ENCODE assay signal across 14 cellular contexts in genomic region chr16:8862309-8863130, GRCh38. TPM values are rescaled to one million over a fixed set of nuclear protein-coding genes. Genes with fewer than 3 reads are reported as not detected.
DNase-seq lines count a peak whose midpoint lies in the region; ATAC-seq and TF ChIP-seq lines count a peak whose summit lies in the region.
"Had no signal": no experiment of that assay in that cellular context is flagged by ENCODE, and none has a peak within 500 bp of the region (broad histone marks: within the 10 kb centered on the region; RNA-seq: fewer than 3 reads in every experiment).

No MANE protein-coding gene starts in this region.

- H3K27me3 ChIP-seq in left lung = no peaks in the 10 kb centered on the region
- H3K27me3 ChIP-seq in subcutaneous abdominal adipose tissue (ENCODE audit: control insufficient read depth in 5 of 5, insufficient read depth in 4 of 5, low read length in 5 of 5) = no peaks in the 10 kb centered on the region

- peaks cover 0 to 8% of the 10 kb centered on the region in 2 donors for H3K36me3 Mint-ChIP-seq in activated T-cell treated with anti-CD3 and anti-CD28 coated beads, Interleukin-2, amount 50 U/mL, for 72 hours (ENCODE audit: insufficient read depth in 2 of 2)
- H3K36me3 Mint-ChIP-seq in activated T-cell treated with anti-CD3 and anti-CD28 coated beads, Interleukin-2, amount 50 U/mL, for 4 hours (ENCODE audit: insufficient read depth) = peaks cover 8% of the 10 kb centered on the region
- H3K36me3 Mint-ChIP-seq in activated naive CD8-positive, alpha-beta T cell treated with anti-CD3 and anti-CD28 coated beads, Interleukin-2, amount 50 U/mL, for 24 hours (ENCODE audit: low read depth) = peaks cover 11% of the 10 kb centered on the region

- no peaks in the 10 kb centered on the region for H3K9me3 Mint-ChIP-seq in activated T-cell treated with anti-CD3 and anti-CD28 coated beads, Interleukin-2, amount 50 U/mL, for 72 hours
- no peaks in the 10 kb centered on the region for H3K9me3 Mint-ChIP-seq in activated T-cell treated with anti-CD3 and anti-CD28 coated beads, Interleukin-2, amount 50 U/mL, for 4 hours
- H3K9me3 Mint-ChIP-seq in activated naive CD8-positive, alpha-beta T cell treated with anti-CD3 and anti-CD28 coated beads, Interleukin-2, amount 50 U/mL, for 24 hours = no peaks in the 10 kb centered on the region

- DNase-seq in activated T-cell treated with anti-CD3 and anti-CD28 coated beads, Interleukin-2, amount 50 U/mL, for 72 hours = no peak
- no peak for DNase-seq in activated T-cell treated with anti-CD3 and anti-CD28 coated beads, Interleukin-2, amount 50 U/mL, for 4 hours
- DNase-seq in activated naive CD8-positive, alpha-beta T cell treated with anti-CD3 and anti-CD28 coated beads, Interleukin-2, amount 50 U/mL, for 24 hours = no peak
- peak in 1 of 2 donors; percentile 60 for DNase-seq in left lung
- DNase-seq in 8988T = no peak
- no peak for DNase-seq in AG20443 (ENCODE audit: low spot score)
- DNase-seq: NCI-H1105, NCI-H524, RPMI8226 had no signal

- H3K9me3 ChIP-seq in left lung (no peaks in the 10 kb centered on the region), subcutaneous abdominal adipose tissue (ENCODE audit: control insufficient read depth in 5 of 5, low read length in 5 of 5) (no peaks in the 10 kb centered on the region)

- no peak overlapping the region for H3K4me3 ChIP-seq in left lung
- no peak overlapping the region for H3K4me3 ChIP-seq in subcutaneous abdominal adipose tissue (ENCODE audit: low read depth in 1 of 5, low read length in 5 of 5)

- peak overlapping the region; percentile 71 for H3K27ac Mint-ChIP-seq in activated T-cell treated with anti-CD3 and anti-CD28 coated beads, Interleukin-2, amount 50 U/mL, for 72 hours
- H3K27ac Mint-ChIP-seq in activated naive CD8-positive, alpha-beta T cell treated with anti-CD3 and anti-CD28 coated beads, Interleukin-2, amount 50 U/mL, for 24 hours = peak overlapping the region; percentile 49

- H3K4me3 Mint-ChIP-seq in activated T-cell treated with anti-CD3 and anti-CD28 coated beads, Interleukin-2, amount 50 U/mL, for 72 hours = no peak overlapping the region
- no peak overlapping the region for H3K4me3 Mint-ChIP-seq in activated T-cell treated with anti-CD3 and anti-CD28 coated beads, Interleukin-2, amount 50 U/mL, for 4 hours
- H3K4me3 Mint-ChIP-seq in activated naive CD8-positive, alpha-beta T cell treated with anti-CD3 and anti-CD28 coated beads, Interleukin-2, amount 50 U/mL, for 24 hours = no peak overlapping the region

- H3K36me3 ChIP-seq in left lung (peaks cover 0 to 17% of the 10 kb centered on the region in 2 donors), subcutaneous abdominal adipose tissue (ENCODE audit: control insufficient read depth in 5 of 5, insufficient read depth in 5 of 5, low read length in 5 of 5) (peaks cover 0 to 20% (median 17%) of the 10 kb centered on the region in 5 donors)

- peaks cover 30 to 88% of the 10 kb centered on the region in 2 donors for H3K4me1 ChIP-seq in left lung
- H3K4me1 ChIP-seq in subcutaneous abdominal adipose tissue (ENCODE audit: control insufficient read depth in 5 of 5, insufficient read depth in 5 of 5, low read length in 5 of 5) = peaks cover 18 to 80% (median 77%) of the 10 kb centered on the region in 5 donors

- H3K27ac ChIP-seq in left lung (peak overlapping the region; percentile 48 to 58), subcutaneous abdominal adipose tissue (ENCODE audit: low read depth, low read length) (peak overlapping the region; percentile 69)

- TF ChIP-seq CTCF in left lung (IDR thresholded peaks at IDR 0.05) = no peak

- H3K27me3 Mint-ChIP-seq in activated T-cell treated with anti-CD3 and anti-CD28 coated beads, Interleukin-2, amount 50 U/mL, for 72 hours (ENCODE audit: low read depth) = no peaks in the 10 kb centered on the region
- H3K27me3 Mint-ChIP-seq in activated T-cell treated with anti-CD3 and anti-CD28 coated beads, Interleukin-2, amount 50 U/mL, for 4 hours (ENCODE audit: low read depth) = no peaks in the 10 kb centered on the region
- no peaks in the 10 kb centered on the region for H3K27me3 Mint-ChIP-seq in activated naive CD8-positive, alpha-beta T cell treated with anti-CD3 and anti-CD28 coated beads, Interleukin-2, amount 50 U/mL, for 24 hours

- ATAC-seq in activated T-cell treated with anti-CD3 and anti-CD28 coated beads, Interleukin-2, amount 50 U/mL, for 72 hours (replicated peaks in 1 of 2) = no peak
- no peak for ATAC-seq in activated T-cell treated with anti-CD3 and anti-CD28 coated beads, Interleukin-2, amount 50 U/mL, for 4 hours
- no peak for ATAC-seq in activated naive CD8-positive, alpha-beta T cell treated with anti-CD3 and anti-CD28 coated beads, Interleukin-2, amount 50 U/mL, for 24 hours
- ATAC-seq in left lung = no peak
- ATAC-seq in HG03025 (IDR thresholded peaks at IDR 0.05; ENCODE audit: low FRiP score, unreplicated experiment) = no peak

- no peak overlapping the region for H3K9ac ChIP-seq in subcutaneous abdominal adipose tissue (ENCODE audit: low read length in 5 of 5)

- peaks cover 24% of the 10 kb centered on the region for H3K4me1 Mint-ChIP-seq in activated T-cell treated with anti-CD3 and anti-CD28 coated beads, Interleukin-2, amount 50 U/mL, for 72 hours (ENCODE audit: low read depth)
- peaks cover 31% of the 10 kb centered on the region for H3K4me1 Mint-ChIP-seq in activated T-cell treated with anti-CD3 and anti-CD28 coated beads, Interleukin-2, amount 50 U/mL, for 4 hours (ENCODE audit: low read depth)
- H3K4me1 Mint-ChIP-seq in activated naive CD8-positive, alpha-beta T cell treated with anti-CD3 and anti-CD28 coated beads, Interleukin-2, amount 50 U/mL, for 24 hours = peaks cover 35% of the 10 kb centered on the region

- intact Hi-C loops in left lung (cut with DNase I) = no loop called here

RNA-seq across cellular contexts. Expression of gene CARHSP1, which starts 6.3 kb away (rescaled TPM):
- 10 to 100 TPM; 71.4 to 73.1 TPM for total RNA-seq in activated T-cell treated with anti-CD3 and anti-CD28 coated beads, Interleukin-2, amount 50 U/mL, for 72 hours
- total RNA-seq in activated T-cell treated with anti-CD3 and anti-CD28 coated beads, Interleukin-2, amount 50 U/mL, for 4 hours = 10 to 100 TPM; 14.7 to 17.8 (median 16.8) TPM
- 10 to 100 TPM; 74.0 to 96.0 TPM for total RNA-seq in left lung

RNA-seq across cellular contexts. Expression of gene LITAFD, which starts 19.6 kb away (rescaled TPM):
- total RNA-seq in activated T-cell treated with anti-CD3 and anti-CD28 coated beads, Interleukin-2, amount 50 U/mL, for 72 hours = not detected
- not detected for total RNA-seq in activated T-cell treated with anti-CD3 and anti-CD28 coated beads, Interleukin-2, amount 50 U/mL, for 4 hours
- not detected for total RNA-seq in left lung
- total RNA-seq: Daoy, mucosa of gallbladder, urinary bladder had no signal
